ENCODE assay signal across 13 cellular contexts in the genomic region with DNA sequence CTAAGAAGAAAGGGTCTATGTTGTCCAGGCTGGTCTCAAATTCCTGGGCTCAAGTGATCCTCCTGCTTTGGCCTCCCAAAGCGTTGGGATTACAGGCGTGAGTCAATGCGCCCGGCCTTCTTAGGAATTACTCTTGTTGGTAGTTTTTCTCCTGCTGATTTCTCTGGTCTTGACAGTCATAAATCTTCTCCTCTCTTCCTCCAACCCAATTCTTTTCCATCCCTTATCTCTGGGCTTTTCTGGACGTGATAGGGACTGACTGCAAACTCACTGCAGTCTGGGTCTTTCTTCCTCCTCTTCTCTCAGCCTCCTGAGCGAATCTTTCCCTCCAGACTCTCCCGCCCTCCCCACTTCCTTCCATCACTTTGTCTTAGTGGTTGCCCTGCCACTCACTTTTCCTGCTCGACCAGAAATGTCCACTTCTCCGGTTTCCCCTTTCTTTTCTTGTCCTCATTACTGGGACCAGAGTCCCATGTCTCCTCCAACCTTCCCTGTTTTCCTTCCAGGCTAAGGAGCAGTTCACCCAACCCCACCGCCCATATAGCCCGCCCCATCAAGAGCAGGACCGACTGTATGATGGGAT. TPM values are rescaled to one million over a fixed set of nuclear protein-coding genes. Genes with fewer than 3 reads are reported as not detected.
"Had no signal": no experiment of that assay in that cellular context is flagged by ENCODE, and none has a peak within 500 bp of the region (broad histone marks: within the 10 kb centered on the region; RNA-seq: fewer than 3 reads in every experiment).

No MANE protein-coding gene starts in this region.

- H3K4me3 ChIP-seq: right atrium auricular region, skin epidermis, tibial artery had no signal

- H3K4me1 ChIP-seq: right atrium auricular region, tibial artery had no signal

- H3K27me3 Mint-ChIP-seq: activated CD4-positive, alpha-beta memory T cell treated with anti-CD3 and anti-CD28 coated beads for 36 hours had no signal

- H3K9me3 Mint-ChIP-seq: activated CD4-positive, alpha-beta memory T cell treated with anti-CD3 and anti-CD28 coated beads for 36 hours had no signal

- H3K27ac ChIP-seq: neutrophil, right atrium auricular region, skin epidermis, tibial artery had no signal

- H3K4me3 Mint-ChIP-seq: activated CD4-positive, alpha-beta memory T cell treated with anti-CD3 and anti-CD28 coated beads for 36 hours had no signal

- H3K27ac Mint-ChIP-seq: activated CD4-positive, alpha-beta memory T cell treated with anti-CD3 and anti-CD28 coated beads for 36 hours had no signal

- H3K9me3 ChIP-seq: neutrophil, right atrium auricular region, tibial artery had no signal

- DNase-seq: activated CD4-positive, alpha-beta memory T cell treated with anti-CD3 and anti-CD28 coated beads for 36 hours; activated CD4-positive, CD25-positive, alpha-beta regulatory T cell treated with anti-CD3 and anti-CD28 coated beads, Interleukin-2, amount 50 U/mL, for 72 hours; activated CD8-positive, alpha-beta memory T cell treated with anti-CD3 and anti-CD28 coated beads, Interleukin-2, amount 50 U/mL, for 4 hours; effector memory CD4-positive, alpha-beta T cell; erythroblast; midbrain; SIG-M5; stimulated activated CD4-positive, alpha-beta T cell treated with anti-CD3 and anti-CD28 coated beads, Interleukin-4, amount 100 ng/mL, for 4 hours; tibial artery had no signal

RNA-seq across cellular contexts. Expression of a gene that starts 39.4 kb away (rescaled TPM):
- total RNA-seq: T-helper 2 cell treated with Interferon-gamma antibody and Interleukin-4, amounts not matched to agents 100 ng/mL and 5 ng/mL, for 36 hours had no signal
